25 cellular contexts compared by ENCODE assay signal in genomic region chr1:168979303-168979702, GRCh38.
"Had no signal": no experiment of that assay in that cellular context is flagged by ENCODE, and none has a peak within 500 bp of the region (broad histone marks: within the 10 kb centered on the region; RNA-seq: fewer than 3 reads in every experiment).

No MANE protein-coding gene starts in this region.

- H3K27me3 ChIP-seq: ascending aorta, heart left ventricle, neutrophil, sigmoid colon, suprapubic skin, tibial artery had no signal

- DNase-seq: activated CD4-positive, alpha-beta T cell treated with anti-CD3 and anti-CD28 coated beads for 48 hours; activated CD4-positive, alpha-beta T cell treated with anti-CD3 and anti-CD28 coated beads, Interleukin-2, amount 50 U/mL, for 48 hours; activated CD8-positive, alpha-beta memory T cell treated with anti-CD3 and anti-CD28 coated beads for 24 hours; activated effector memory CD4-positive, alpha-beta T cell treated with anti-CD3 and anti-CD28 coated beads, Interleukin-2, amount 50 U/mL, for 16 hours; activated naive CD4-positive, alpha-beta T cell treated with anti-CD3 and anti-CD28 coated beads for 36 hours; activated naive CD8-positive, alpha-beta T cell treated with anti-CD3 and anti-CD28 coated beads, Interleukin-2, amount 10 ng/mL, durations not matched to agents 7 days and 5 days; cortex of kidney; foreskin fibroblast; heart left ventricle; lower lobe of right lung; mesendoderm; sigmoid colon; small intestine; stimulated activated CD4-positive, alpha-beta T cell treated with anti-CD3 and anti-CD28 coated beads, Interleukin-1b, Interleukin-23, amount 100 ng/mL, for 48 hours; stimulated activated CD4-positive, alpha-beta T cell treated with anti-CD3 and anti-CD28 coated beads, Interleukin-4, amount 100 ng/mL, for 4 hours; stimulated activated naive B cell treated with anti-CD40 and anti-IgM and Interleukin-4, amounts not matched to agents 10 μg/mL and 1 μg/mL and 100 μg/mL, for 72 hours; T-helper 9 cell; tibial artery; WERI-Rb-1 had no signal

- ATAC-seq: activated CD4-positive, CD25-positive, alpha-beta regulatory T cell treated with anti-CD3 and anti-CD28 coated beads, Interleukin-2, amount 50 U/mL, for 24 hours; left lobe of liver; stimulated activated naive B cell treated with anti-CD40 and anti-IgM and Interleukin-4, amounts not matched to agents 10 μg/mL and 1 μg/mL and 100 μg/mL, for 72 hours had no signal

- H3K4me3 ChIP-seq: ascending aorta, heart left ventricle, lower lobe of right lung, sigmoid colon, suprapubic skin, tibial artery had no signal

- H3K4me1 ChIP-seq: ascending aorta, sigmoid colon, suprapubic skin, tibial artery had no signal

- FAIRE-seq: endothelial cell of umbilical vein, small intestine had no signal

- H3K9me3 ChIP-seq: ascending aorta, heart left ventricle, lower lobe of right lung, neutrophil, sigmoid colon, suprapubic skin, tibial artery had no signal

- H3K27ac ChIP-seq: ascending aorta, heart left ventricle, lower lobe of right lung, neutrophil, sigmoid colon, suprapubic skin, tibial artery, WERI-Rb-1 had no signal

- H3K36me3 ChIP-seq: ascending aorta, heart left ventricle, lower lobe of right lung, neutrophil, sigmoid colon, suprapubic skin, tibial artery, WERI-Rb-1 had no signal
